In the genomic region with DNA sequence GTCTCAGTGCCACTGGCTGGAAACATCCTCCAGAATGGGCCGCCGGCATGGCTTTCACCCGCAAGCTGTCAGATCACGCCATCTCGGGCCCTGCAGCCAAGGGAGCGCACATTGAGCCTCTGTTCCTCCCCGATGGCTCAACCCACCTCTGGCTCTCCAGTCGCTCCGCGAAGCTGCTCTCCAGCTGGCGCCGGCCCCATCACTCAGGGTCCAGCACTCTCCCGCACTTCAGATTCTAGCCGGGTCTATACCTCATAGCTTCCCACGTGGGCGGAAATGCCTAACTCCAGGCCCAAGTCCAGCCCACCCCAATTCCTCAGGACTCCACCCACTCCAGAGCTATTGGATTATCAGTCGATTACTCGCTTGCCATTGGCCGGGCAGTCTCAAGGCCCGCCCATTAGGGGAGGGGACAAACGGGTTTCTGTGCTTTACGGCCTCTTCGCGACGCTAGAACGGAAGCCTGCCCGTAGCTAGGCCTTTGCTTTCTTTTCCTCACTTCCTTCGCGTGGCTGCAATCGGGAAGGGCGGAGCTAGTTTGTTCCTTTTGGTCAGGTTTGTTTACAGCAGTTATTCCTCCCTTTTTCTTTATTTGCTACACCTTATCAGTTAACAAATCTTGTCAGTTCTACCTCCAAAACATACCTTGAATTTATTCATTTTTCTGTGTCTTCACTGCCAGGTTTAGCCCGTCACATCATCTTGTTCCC, we compare ENCODE assay signal across 8 cellular contexts. TPM values are rescaled to one million over a fixed set of nuclear protein-coding genes. Genes with fewer than 3 reads are reported as not detected.
DNase-seq lines count a peak whose midpoint lies in the region; ATAC-seq and TF ChIP-seq lines count a peak whose summit lies in the region.

A gene with protein sequence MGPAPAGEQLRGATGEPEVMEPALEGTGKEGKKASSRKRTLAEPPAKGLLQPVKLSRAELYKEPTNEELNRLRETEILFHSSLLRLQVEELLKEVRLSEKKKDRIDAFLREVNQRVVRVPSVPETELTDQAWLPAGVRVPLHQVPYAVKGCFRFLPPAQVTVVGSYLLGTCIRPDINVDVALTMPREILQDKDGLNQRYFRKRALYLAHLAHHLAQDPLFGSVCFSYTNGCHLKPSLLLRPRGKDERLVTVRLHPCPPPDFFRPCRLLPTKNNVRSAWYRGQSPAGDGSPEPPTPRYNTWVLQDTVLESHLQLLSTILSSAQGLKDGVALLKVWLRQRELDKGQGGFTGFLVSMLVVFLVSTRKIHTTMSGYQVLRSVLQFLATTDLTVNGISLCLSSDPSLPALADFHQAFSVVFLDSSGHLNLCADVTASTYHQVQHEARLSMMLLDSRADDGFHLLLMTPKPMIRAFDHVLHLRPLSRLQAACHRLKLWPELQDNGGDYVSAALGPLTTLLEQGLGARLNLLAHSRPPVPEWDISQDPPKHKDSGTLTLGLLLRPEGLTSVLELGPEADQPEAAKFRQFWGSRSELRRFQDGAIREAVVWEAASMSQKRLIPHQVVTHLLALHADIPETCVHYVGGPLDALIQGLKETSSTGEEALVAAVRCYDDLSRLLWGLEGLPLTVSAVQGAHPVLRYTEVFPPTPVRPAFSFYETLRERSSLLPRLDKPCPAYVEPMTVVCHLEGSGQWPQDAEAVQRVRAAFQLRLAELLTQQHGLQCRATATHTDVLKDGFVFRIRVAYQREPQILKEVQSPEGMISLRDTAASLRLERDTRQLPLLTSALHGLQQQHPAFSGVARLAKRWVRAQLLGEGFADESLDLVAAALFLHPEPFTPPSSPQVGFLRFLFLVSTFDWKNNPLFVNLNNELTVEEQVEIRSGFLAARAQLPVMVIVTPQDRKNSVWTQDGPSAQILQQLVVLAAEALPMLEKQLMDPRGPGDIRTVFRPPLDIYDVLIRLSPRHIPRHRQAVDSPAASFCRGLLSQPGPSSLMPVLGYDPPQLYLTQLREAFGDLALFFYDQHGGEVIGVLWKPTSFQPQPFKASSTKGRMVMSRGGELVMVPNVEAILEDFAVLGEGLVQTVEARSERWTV (minus strand): TSS at position 282 of the 710 bp plus-strand sequence. CDS start 82 bp downstream, at position 200.

- peak within 1 kb of the TSS; percentile 95 for H3K4me3 ChIP-seq in lung

- DNase-seq in CMK (ENCODE audit: low read depth), result peak; percentile 99
- peak; percentile 96 for DNase-seq in GM20000 (ENCODE audit: low spot score)
- peak; percentile 99 for DNase-seq in HT-29 (ENCODE audit: low spot score)
- DNase-seq in NOMO-1 (lab: John Stamatoyannopoulos, UW; ENCODE audit: unreplicated experiment in 2 of 2), result peak; percentile 100
- peak; percentile 97 for DNase-seq in effector CD8-positive, alpha-beta T cell (lab: John Stamatoyannopoulos, UW)
- DNase-seq in lung (ENCODE audit: low spot score), result peak; percentile 98
- peak; percentile 92 to 97 (median 97) for DNase-seq in stimulated activated CD4-positive, alpha-beta T cell treated with anti-CD3 and anti-CD28 coated beads, TNF-alpha, amount 100 ng/mL, for 4 hours (ENCODE audit: low read depth in 3 of 3)

- peaks cover 10 to 21% of the 10 kb centered on the region in 2 donors for H3K36me3 ChIP-seq in lung (ENCODE audit: control insufficient read depth in 2 of 2, insufficient read depth in 2 of 2, low read length in 2 of 2)

- POLR2A ChIA-PET in activated CD8-positive, alpha-beta memory T cell treated with anti-CD3 and anti-CD28 coated beads for 36 hours (lab: Charles Lee), result interaction anchor here (0.5 to 2.5 kb wide), 9 partner anchors 9 to 361 kb away, joined by 3 to 15 read pairs (median 7); a partner anchor contains a TSS

- H3K4me1 ChIP-seq in lung (ENCODE audit: control insufficient read depth in 2 of 2, insufficient read depth in 2 of 2, low read length in 2 of 2), result peaks cover 0 to 6% of the 10 kb centered on the region in 2 donors

- peak within 1 kb of the TSS; percentile 73 to 80 for H3K27ac ChIP-seq in lung (ENCODE audit: low read depth in 1 of 2, low read length in 1 of 2)

- CTCF ChIA-PET in activated CD8-positive, alpha-beta memory T cell treated with anti-CD3 and anti-CD28 coated beads for 36 hours (lab: Charles Lee), result interaction anchor here (0.8 to 2.2 kb wide), 9 partner anchors 10 to 75 kb away, joined by 3 to 10 read pairs (median 3); a partner anchor contains a TSS

- TF ChIP-seq CTCF in GM20000 (IDR thresholded peaks at IDR 0.05; ENCODE audit: extremely low read depth, missing control alignments), result no peak
- no peak for TF ChIP-seq CTCF in lung (IDR thresholded peaks at IDR 0.05; ENCODE audit: control extremely low read depth, extremely low read depth)

- H3K9me3 ChIP-seq in lung (ENCODE audit: control insufficient read depth in 2 of 2, insufficient read depth in 1 of 2, low read length in 1 of 2), result no peaks in the 10 kb centered on the region

- no peaks in the 10 kb centered on the region for H3K27me3 ChIP-seq in lung (ENCODE audit: control insufficient read depth, insufficient read depth)

- WGBS in lung, 2 donors, result 0 to 1% methylated on average over 32 of the region's 32 CpGs

- peak; percentile 100 for ATAC-seq in lung (ENCODE audit: insufficient read depth, low FRiP score)

RNA-seq across cellular contexts. Expression of the gene that starts here (rescaled TPM):
- 53.5 and 54.4 TPM in 2 replicates for total RNA-seq in HT-29 (2014; rRNA removed; shearing (Covaris generic))
- 10 to 100 TPM; 82.0 to 83.7 TPM for total RNA-seq in activated CD8-positive, alpha-beta memory T cell treated with anti-CD3 and anti-CD28 coated beads for 36 hours
- total RNA-seq in lung, result 10 to 100 TPM; 14.4 to 42.5 TPM
- 10 to 100 TPM; 31.5 to 32.6 TPM for polyA plus RNA-seq in lung

Comparison
In these comparisons a context has a peak if more than half of its experiments do, and no peak if none do; other contexts are left out.
1. Peak in every context shown above with its lines: DNase-seq, ATAC-seq, H3K4me3 ChIP-seq and H3K27ac ChIP-seq.